In the genomic region with DNA sequence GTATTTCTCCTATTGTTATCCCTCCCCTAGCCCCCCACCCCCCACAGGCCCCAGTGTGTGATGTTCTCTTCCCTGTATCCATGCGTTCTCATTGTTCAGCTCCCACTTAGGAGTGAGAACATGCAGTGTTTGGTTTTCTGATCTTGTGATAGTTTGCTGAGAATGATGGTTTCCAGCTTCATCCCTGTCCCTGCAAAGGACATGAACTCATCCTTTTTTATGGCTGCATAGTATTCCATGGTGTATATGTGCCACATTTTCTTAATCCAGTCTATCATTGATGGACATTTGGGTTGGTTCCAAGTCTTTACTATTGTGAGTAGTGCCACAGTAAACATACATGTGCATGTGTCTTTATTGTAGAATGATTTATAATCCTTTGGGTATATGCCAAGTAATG, we compare ENCODE assay signal across 2 cellular contexts.
A peak's percentile ranks its signal among the peaks of the same experiment; 100 is the strongest.
DNase-seq lines count a peak whose midpoint lies in the region; ATAC-seq, FAIRE-seq and TF ChIP-seq lines count a peak whose summit lies in the region.
"Not testable (repeated sequence)": the region's sequence is repeated elsewhere in the genome, so short reads cannot be mapped to it uniquely, and the experiment has no call there.

No MANE protein-coding gene starts in this region.

- TF ChIP-seq RAD21 in K562 (CRISPR knock-in tag; conservative IDR thresholded peaks at IDR 0.05 in 1 of 2, IDR thresholded peaks at IDR 0.05 in 1 of 2), result not testable (repeated sequence)

- H2AFZ ChIP-seq in K562 (ENCODE audit: low read depth, low read length), result not testable (repeated sequence)

- not testable (repeated sequence) for TF ChIP-seq POLR2A in K562 (conservative IDR thresholded peaks at IDR 0.05)

- not testable (repeated sequence) for H3K9me1 ChIP-seq in K562 (ENCODE audit: control insufficient read depth, insufficient read depth, low read length)

- POLR2A ChIA-PET in HEK293 (lab: Yijun Ruan, JAX); K562 (lab: Yijun Ruan, JAX): not testable (repeated sequence)

- in situ Hi-C loops in K562 (cut with MboI), result not testable (repeated sequence)

- TF ChIP-seq CTCF in HEK293 (tag by site-specific recombination; IDR thresholded peaks at IDR 0.05); K562 (IDR thresholded peaks at IDR 0.05 in 2 of 3, conservative IDR thresholded peaks at IDR 0.05 in 1 of 3; ENCODE audit: insufficient read depth in 2 of 3, low read depth in 1 of 3, low read length in 3 of 3): not testable (repeated sequence)

- not testable (repeated sequence) for H3K4me2 ChIP-seq in K562 (ENCODE audit: insufficient read depth, low read length)

- not testable (repeated sequence) for H3K36me3 ChIP-seq in HEK293 (ENCODE audit: control insufficient read depth in 2 of 2, insufficient read depth in 1 of 2, low read length in 2 of 2); K562 (ENCODE audit: control insufficient read depth, insufficient read depth, low read length)

- H3K79me2 ChIP-seq in K562 (ENCODE audit: control insufficient read depth, insufficient read depth, low read length), result not testable (repeated sequence)

- H4K20me1 ChIP-seq in K562 (replicated peaks; ENCODE audit: control insufficient read depth, insufficient read depth, low read length), result not testable (repeated sequence)

- not testable (repeated sequence) for TF ChIP-seq EP300 in K562 (IDR thresholded peaks at IDR 0.05; ENCODE audit: low read length)

- intact Hi-C loops in K562 (cut with micrococcal nuclease), result not testable (repeated sequence)

- ATAC-seq in K562, result not testable (repeated sequence)

- not testable (repeated sequence) for BruUV-seq in K562 (replicated peaks; lab: Mats Ljungman, UMichigan)

- not testable (repeated sequence) for H3K27ac ChIP-seq in HEK293 (ENCODE audit: extremely low read depth, low read depth, low read length); K562 (ENCODE audit: extremely low read depth, low read depth, low read length)

- not testable (repeated sequence) for H3K4me3 ChIP-seq in HEK293 (ENCODE audit: low read depth, low read length); K562

- H3K27me3 ChIP-seq in K562 (ENCODE audit: control insufficient read depth in 2 of 2, insufficient read depth in 2 of 2, low read length in 2 of 2), result peaks cover 6 to 19% of the 10 kb centered on the region in 2 experiments; a peak in 3 of 5 replicates

- H3K9ac ChIP-seq in K562 (ENCODE audit: insufficient read depth in 1 of 2, low read depth in 2 of 2, low read length in 2 of 2), result not testable (repeated sequence)

- 29% methylated on average over 1 of the region's 1 CpG for WGBS in K562 (ENCODE audit: insufficient coverage, low coverage, missing lambda C conversion rate)

- not testable (repeated sequence) for FAIRE-seq in K562 (lab: Jason Lieb, UNC)

- CTCF ChIA-PET in HEK293 (lab: Yijun Ruan, JAX); K562 (lab: Yijun Ruan, JAX; ENCODE audit: low intra/inter-chr PET ratio): not testable (repeated sequence)

- not testable (repeated sequence) for H3K9me3 ChIP-seq in HEK293 (ENCODE audit: control insufficient read depth, insufficient read depth, low read depth, low read length); K562 (replicated peaks; ENCODE audit: control insufficient read depth, insufficient read depth, low read depth, low read length)

- H3K4me1 ChIP-seq in HEK293 (ENCODE audit: control insufficient read depth, insufficient read depth, low read length); K562 (replicated peaks in 1 of 2; ENCODE audit: control insufficient read depth in 2 of 2, insufficient read depth in 2 of 2, low read length in 2 of 2): not testable (repeated sequence)

- not testable (repeated sequence) for DNase-seq in K562 (ENCODE audit: extremely low read depth in 1 of 4, low spot score in 3 of 4)

TF ChIP-seq in HEK293, 187 proteins besides CTCF, POLR2A, EP300 and RAD21:
- TF ChIP-seq ZNF580 (tag by site-specific recombination; IDR thresholded peaks at IDR 0.05) (peak; percentile 52; the same call in 1 of the 2 replicates), ZNF280D (tag by site-specific recombination; IDR thresholded peaks at IDR 0.05) (peak; percentile 90), ZNF146 (tag by site-specific recombination; IDR thresholded peaks at IDR 0.05) (peak; percentile 97)

TF ChIP-seq in K562, 482 proteins besides CTCF, POLR2A, EP300 and RAD21:
- peak; percentile 66 for TF ChIP-seq ZNF146 (CRISPR knock-in tag; IDR thresholded peaks at IDR 0.05; ENCODE audit: unreplicated experiment)
